ENCODE assay signal across 24 cellular contexts in the genomic region with DNA sequence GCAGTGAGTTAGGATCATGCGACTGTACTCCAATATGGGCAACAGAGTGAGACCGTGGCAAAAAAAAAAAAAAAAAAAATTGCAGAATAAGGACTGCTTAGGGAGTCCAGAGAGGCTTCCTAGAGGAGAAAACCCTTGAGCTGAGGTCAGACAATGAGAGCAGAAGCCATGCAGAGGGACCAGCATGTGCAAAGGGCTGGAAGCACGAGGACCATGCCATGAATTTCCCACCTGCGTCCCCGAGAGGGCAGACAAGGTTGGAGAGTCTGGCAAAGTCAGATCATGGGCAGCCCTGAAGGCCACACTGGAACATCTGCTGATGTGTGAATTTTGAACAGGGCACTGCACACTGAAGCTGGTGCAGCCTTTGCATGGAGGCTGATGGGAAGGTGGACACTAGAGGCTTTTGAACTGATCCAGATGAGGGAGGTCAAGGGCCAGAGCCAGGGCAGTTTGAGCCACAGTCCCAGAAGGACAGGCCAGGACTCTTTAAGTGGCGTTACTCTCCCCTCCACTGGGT. TPM values are rescaled to one million over a fixed set of nuclear protein-coding genes. Genes with fewer than 3 reads are reported as not detected.
DNase-seq lines count a peak whose midpoint lies in the region; ATAC-seq, FAIRE-seq and TF ChIP-seq lines count a peak whose summit lies in the region.
"Had no signal": no experiment of that assay in that cellular context is flagged by ENCODE, and none has a peak within 500 bp of the region (broad histone marks: within the 10 kb centered on the region; RNA-seq: fewer than 3 reads in every experiment).

No MANE protein-coding gene starts in this region.

- in situ Hi-C loops in HepG2 (cut with HindIII; ENCODE audit: extremely low pct_ligation_motif_present, low pct_unique_long_range_greater_than_20kb): no loop called here

- DNase-seq in D341Med (ENCODE audit: low spot score) (peak; percentile 15), HepG2 (ENCODE audit: low spot score) (no peak), sigmoid colon (peak; percentile 53), MCF 10A (ENCODE audit: unreplicated experiment) (no peak), DMS153 (lab: John Stamatoyannopoulos, UW) (no peak)
- DNase-seq in activated CD4-positive, alpha-beta T cell treated with anti-CD3 and anti-CD28 coated beads, Interleukin-2, amount 50 U/mL, for 1 hour: no peak
- DNase-seq: AML-193; Caco-2; CD8-positive, alpha-beta T cell; DMS 273 treated with DMSO at 0.1 percent for 48 hours; GF-D8; H9; IMR-90; KG1; MM.1S; NCI-H446 treated with DMSO at 0.1 percent for 48 hours; NCI-H526 had no signal

- H3K27me3 ChIP-seq in HepG2 (ENCODE audit: control insufficient read depth in 1 of 2, insufficient read depth in 2 of 2, low read length in 2 of 2) (peaks cover 0 to 7% of the 10 kb centered on the region in 2 experiments; a peak in 1 of 5 replicates), sigmoid colon (no peaks in the 10 kb centered on the region)
- H3K27me3 ChIP-seq: BLaER1 treated with 17β-estradiol and CSF1 and Interleukin-3, amounts not matched to agents 10 nM and 100 nM had no signal

- peak overlapping the region; percentile 44 for H3K27ac ChIP-seq in C4-2B
- no peak overlapping the region for H3K27ac ChIP-seq in HepG2 (ENCODE audit: extremely low read length, insufficient read depth, low read length)
- H3K27ac ChIP-seq in sigmoid colon: no peak overlapping the region
- H3K27ac ChIP-seq: A549; BLaER1 treated with 17β-estradiol and CSF1 and Interleukin-3, amounts not matched to agents 10 nM and 100 nM; RWPE1 had no signal

- H4K20me1 ChIP-seq in HepG2 (ENCODE audit: insufficient read depth, low read length): no peaks in the 10 kb centered on the region

- no peak overlapping the region for H3K9ac ChIP-seq in HepG2 (ENCODE audit: insufficient read depth, low read depth, low read length)
- H3K9ac ChIP-seq: BLaER1 treated with 17β-estradiol and CSF1 and Interleukin-3, amounts not matched to agents 10 nM and 100 nM had no signal

- TF ChIP-seq CTCF in C4-2B (conservative IDR thresholded peaks at IDR 0.05) (no peak), HepG2 (CRISPR knock-in tag; IDR thresholded peaks at IDR 0.05) (no peak), sigmoid colon (IDR thresholded peaks at IDR 0.05) (no peak), MCF 10A (IDR thresholded peaks at IDR 0.05; ENCODE audit: unreplicated experiment) (no peak)

- H3K4me3 Mint-ChIP-seq in MCF 10A (ENCODE audit: unreplicated experiment): no peak overlapping the region
- H3K4me3 Mint-ChIP-seq: CD8-positive, alpha-beta T cell; GM23338; H9 had no signal

- H3K9me3 ChIP-seq in HepG2 (ENCODE audit: low read length) (no peaks in the 10 kb centered on the region), sigmoid colon (no peaks in the 10 kb centered on the region)
- H3K9me3 ChIP-seq: A549, Caco-2 had no signal

- 40% methylated on average over 4 of the region's 6 CpGs for WGBS in HepG2 (ENCODE audit: low lambda C conversion rate)
- WGBS in sigmoid colon, 2 donors: 76 to 77% methylated on average over 6 of the region's 6 CpGs

- H3K4me1 ChIP-seq in HepG2 (ENCODE audit: insufficient read depth, low read length) (no peaks in the 10 kb centered on the region), sigmoid colon (no peaks in the 10 kb centered on the region)
- H3K4me1 ChIP-seq: A549, Caco-2 had no signal

- no peak for TF ChIP-seq RAD21 in HepG2 (CRISPR knock-in tag; IDR thresholded peaks at IDR 0.05)

- CTCF ChIA-PET in HepG2 (lab: Yijun Ruan, JAX; ENCODE audit: low intra/inter-chr PET ratio, low total read pairs): no interaction called here
- CTCF ChIA-PET in MCF 10A (lab: Yijun Ruan, JAX): interaction anchor here (0.6 kb wide), 1 partner anchor 136 kb away, joined by 4 read pairs; no protein-coding TSS in a partner anchor

- POLR2A ChIA-PET in HepG2 (lab: Yijun Ruan, JAX): no interaction called here
- POLR2A ChIA-PET in MCF 10A (lab: Yijun Ruan, JAX): no interaction called here

- H3K4me1 Mint-ChIP-seq in MCF 10A (ENCODE audit: insufficient read depth, unreplicated experiment): no peaks in the 10 kb centered on the region

- intact Hi-C loops in HepG2 (cut with micrococcal nuclease; ENCODE audit: unreplicated experiment) (no loop called here), sigmoid colon (cut with DNase I) (no loop called here), MCF 10A (cut with micrococcal nuclease) (no loop called here)

- no peak overlapping the region for H2AFZ ChIP-seq in HepG2 (ENCODE audit: low read length)
- H2AFZ ChIP-seq: GM23338 had no signal

- no peaks in the 10 kb centered on the region for H3K79me2 ChIP-seq in HepG2 (ENCODE audit: insufficient read depth, low read length)

- H3K4me2 ChIP-seq in HepG2 (ENCODE audit: low read depth, low read length): no peak overlapping the region
- H3K4me2 ChIP-seq: A549; BLaER1 treated with 17β-estradiol and CSF1 and Interleukin-3, amounts not matched to agents 10 nM and 100 nM; GM23338 had no signal

- no peaks in the 10 kb centered on the region for H3K36me3 ChIP-seq in HepG2 (replicated peaks in 1 of 2; ENCODE audit: control insufficient read depth in 1 of 2, insufficient read depth in 2 of 2, low read length in 2 of 2)
- H3K36me3 ChIP-seq in sigmoid colon: no peaks in the 10 kb centered on the region
- H3K36me3 ChIP-seq: BLaER1 treated with 17β-estradiol and CSF1 and Interleukin-3, amounts not matched to agents 10 nM and 100 nM had no signal

- H3K27ac Mint-ChIP-seq in MCF 10A (ENCODE audit: low read depth, unreplicated experiment): no peak overlapping the region
- H3K27ac Mint-ChIP-seq: CD8-positive, alpha-beta T cell; GM23338; H9 had no signal

- peak; percentile 22; the same call in 1 of the 3 replicates for ATAC-seq in HepG2
- ATAC-seq: A549; CD8-positive, alpha-beta T cell; GM23338; Panc1 had no signal

- H3K27me3 Mint-ChIP-seq in MCF 10A (ENCODE audit: insufficient read depth, unreplicated experiment): no peaks in the 10 kb centered on the region

- TF ChIP-seq POLR2A in HepG2 (IDR thresholded peaks at IDR 0.05; ENCODE audit: insufficient read depth in 1 of 2, low read depth in 2 of 2, low read length in 2 of 2) (no peak), sigmoid colon (IDR thresholded peaks at IDR 0.05) (no peak)

- BruUV-seq in HepG2 (replicated peaks; lab: Mats Ljungman, UMichigan) (no TSS peak), MCF 10A (replicated peaks; lab: Mats Ljungman, UMichigan) (no TSS peak)

- FAIRE-seq in HepG2 (lab: Jason Lieb, UNC): no peak
- FAIRE-seq: A549, GM12891 had no signal

- no peak overlapping the region for H3K4me3 ChIP-seq in HepG2 (replicated peaks in 1 of 3; ENCODE audit: insufficient read depth in 1 of 3, low read depth in 2 of 3, low read length in 3 of 3)
- H3K4me3 ChIP-seq in sigmoid colon: no peak overlapping the region
- H3K4me3 ChIP-seq: A549; BLaER1 treated with 17β-estradiol and CSF1 and Interleukin-3, amounts not matched to agents 10 nM and 100 nM; GM23338 had no signal

- H3K9me3 Mint-ChIP-seq in MCF 10A (ENCODE audit: unreplicated experiment): peaks cover 8% of the 10 kb centered on the region
- H3K9me3 Mint-ChIP-seq: CD8-positive, alpha-beta T cell; GM23338; H9 had no signal

- TF ChIP-seq EP300 in HepG2 (IDR thresholded peaks at IDR 0.05; ENCODE audit: low read depth in 2 of 2, low read length in 2 of 2) (no peak), HepG2 (CRISPR knock-in tag; IDR thresholded peaks at IDR 0.05; ENCODE audit: borderline replicate concordance) (no peak), sigmoid colon (IDR thresholded peaks at IDR 0.05) (no peak)

- no peaks in the 10 kb centered on the region for H3K36me3 Mint-ChIP-seq in MCF 10A (ENCODE audit: insufficient read depth, unreplicated experiment)
- H3K36me3 Mint-ChIP-seq: CD8-positive, alpha-beta T cell had no signal

TF ChIP-seq in HepG2, 621 proteins besides CTCF, POLR2A, EP300 and RAD21 (continues in another document):
- TF ChIP-seq, protein P1, sequence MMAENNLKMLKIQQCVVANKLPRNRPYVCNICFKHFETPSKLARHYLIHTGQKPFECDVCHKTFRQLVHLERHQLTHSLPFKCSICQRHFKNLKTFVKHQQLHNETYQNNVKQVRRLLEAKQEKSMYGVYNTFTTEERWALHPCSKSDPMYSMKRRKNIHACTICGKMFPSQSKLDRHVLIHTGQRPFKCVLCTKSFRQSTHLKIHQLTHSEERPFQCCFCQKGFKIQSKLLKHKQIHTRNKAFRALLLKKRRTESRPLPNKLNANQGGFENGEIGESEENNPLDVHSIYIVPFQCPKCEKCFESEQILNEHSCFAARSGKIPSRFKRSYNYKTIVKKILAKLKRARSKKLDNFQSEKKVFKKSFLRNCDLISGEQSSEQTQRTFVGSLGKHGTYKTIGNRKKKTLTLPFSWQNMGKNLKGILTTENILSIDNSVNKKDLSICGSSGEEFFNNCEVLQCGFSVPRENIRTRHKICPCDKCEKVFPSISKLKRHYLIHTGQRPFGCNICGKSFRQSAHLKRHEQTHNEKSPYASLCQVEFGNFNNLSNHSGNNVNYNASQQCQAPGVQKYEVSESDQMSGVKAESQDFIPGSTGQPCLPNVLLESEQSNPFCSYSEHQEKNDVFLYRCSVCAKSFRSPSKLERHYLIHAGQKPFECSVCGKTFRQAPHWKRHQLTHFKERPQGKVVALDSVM (CRISPR knock-in tag; IDR thresholded peaks at IDR 0.05): no peak

RNA-seq across cellular contexts. Expression of a gene that starts 6.5 kb away (rescaled TPM):
- total RNA-seq in HepG2 (2016; rRNA removed; fragmentation: Illumina TruSeq; extraction: Trizol) (not detected in 2 replicates), sigmoid colon (1 to 10 TPM in 3 of 4 donors, under 1 TPM in 1; 0.49 to 3.9 (median 1.8) TPM), MCF 10A (2022) (not detected in 2 replicates)
- total RNA-seq in HepG2 (2016; cell fraction: cytosol; rRNA removed; fragmentation: Illumina TruSeq; extraction: Trizol; ENCODE audit: low read depth): not detected in 2 replicates
- not detected in 2 replicates for total RNA-seq in HepG2 (2016; cell fraction: insoluble cytoplasmic fraction; rRNA removed; fragmentation: Illumina TruSeq; extraction: Trizol)
- total RNA-seq in HepG2 (2016; cell fraction: membrane; rRNA removed; fragmentation: Illumina TruSeq; extraction: Trizol): not detected in 2 replicates
- not detected in 2 replicates for total RNA-seq in HepG2 (2016; cell fraction: nucleus; rRNA removed; fragmentation: Illumina TruSeq; extraction: Trizol)
- polyA plus RNA-seq in HepG2 (2011; rRNA removed) (not detected in 2 replicates), sigmoid colon (1 to 10 TPM in 1 of 3 donors, not detected in 2; 1.8 TPM)
- polyA plus RNA-seq in HepG2 (2011; cell fraction: cytosol; rRNA removed): not detected in 2 replicates
- polyA plus RNA-seq in HepG2 (2011; cell fraction: nucleus; rRNA removed): not detected in 2 replicates
- polyA plus RNA-seq in HepG2 (2012): not detected in 2 replicates
- polyA plus RNA-seq in HepG2 (2016; cell fraction: cytosol; fragmentation: Illumina TruSeq; extraction: Trizol; ENCODE audit: low read depth): not detected in 2 replicates
- not detected in 2 replicates for polyA plus RNA-seq in HepG2 (2016; cell fraction: insoluble cytoplasmic fraction; fragmentation: Illumina TruSeq; extraction: Trizol; ENCODE audit: low read depth)
- not detected in 2 replicates for polyA plus RNA-seq in HepG2 (2016; cell fraction: membrane; fragmentation: Illumina TruSeq; extraction: Trizol; ENCODE audit: low read depth)
- not detected in 2 replicates for polyA plus RNA-seq in HepG2 (2016; cell fraction: nucleus; fragmentation: Illumina TruSeq; extraction: Trizol; ENCODE audit: insufficient read depth, low read depth)
- polyA minus RNA-seq in HepG2 (2011; rRNA and poly(A)+ RNA removed; ENCODE audit: low replicate concordance): not detected in 2 replicates
- polyA minus RNA-seq in HepG2 (2011; cell fraction: cytosol; rRNA and poly(A)+ RNA removed): not detected in 2 replicates
- polyA minus RNA-seq in HepG2 (2011; cell fraction: nucleus; rRNA and poly(A)+ RNA removed): not detected in 2 replicates
- total RNA-seq: Caco-2, IMR-90 had no signal
- polyA plus RNA-seq: A549, IMR-90 had no signal

Comparison
In these comparisons a context has a peak if more than half of its experiments do, and no peak if none do; other contexts are left out.
1. DNase-seq: peak in D341Med (single experiment) and sigmoid colon (single experiment); none in HepG2 (single experiment), MCF 10A (single experiment), activated CD4-positive, alpha-beta T cell treated with anti-CD3 and anti-CD28 coated beads, Interleukin-2, amount 50 U/mL, for 1 hour (single experiment) and DMS153 (single experiment).